9 cellular contexts compared by ENCODE assay signal in the genomic region with DNA sequence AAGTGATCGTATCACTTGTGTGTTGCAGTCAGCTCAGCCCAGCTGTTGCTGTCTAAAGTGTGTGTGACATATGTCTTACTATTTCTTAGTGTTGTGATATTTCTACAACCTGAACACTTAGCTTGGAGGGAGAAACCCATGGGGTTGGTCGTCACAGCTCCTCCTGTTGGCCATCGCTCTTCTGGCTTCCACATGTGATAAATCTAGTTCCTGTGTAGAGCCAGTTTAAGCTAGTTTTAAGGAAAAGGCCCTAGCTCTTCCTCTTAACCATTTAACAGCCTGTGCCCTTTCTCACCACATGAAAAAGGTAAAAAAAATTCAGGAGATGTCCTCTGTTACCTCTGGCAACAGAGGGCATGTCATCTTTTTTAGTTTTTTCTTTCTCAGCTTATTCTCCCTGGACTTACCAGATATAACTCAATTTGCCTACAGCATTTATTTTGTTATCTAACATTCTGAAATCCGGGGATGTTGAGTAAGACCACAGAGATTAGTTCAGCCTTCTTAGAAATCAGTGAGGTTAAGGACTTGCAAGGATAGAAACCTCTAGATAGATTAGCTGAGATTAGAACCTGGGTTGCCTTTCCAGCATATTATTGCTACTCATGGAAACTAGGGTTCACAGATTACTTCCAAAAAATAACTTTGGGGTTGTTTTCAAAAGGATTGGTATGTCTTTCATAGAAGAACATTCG.
DNase-seq lines count a peak whose midpoint lies in the region; ATAC-seq, FAIRE-seq and TF ChIP-seq lines count a peak whose summit lies in the region.
"Had no signal": no experiment of that assay in that cellular context is flagged by ENCODE, and none has a peak within 500 bp of the region (broad histone marks: within the 10 kb centered on the region; RNA-seq: fewer than 3 reads in every experiment).

No MANE protein-coding gene starts in this region.

- intact Hi-C loops in CD14-positive monocyte (cut with micrococcal nuclease) (no loop called here), sciatic nerve (cut with DNase I) (no loop called here), cardiac septum (cut with DNase I) (no loop called here)

- H3K27me3 Mint-ChIP-seq in CD14-positive monocyte (ENCODE audit: low read depth in 3 of 3) (peaks cover 0 to 2% (median 0%) of the 10 kb centered on the region in 3 donors), H9 (ENCODE audit: low read depth) (no peaks in the 10 kb centered on the region), T-cell (no peaks in the 10 kb centered on the region)
- H3K27me3 Mint-ChIP-seq: stimulated activated memory B cell treated with anti-CD40 and anti-IgM and Interleukin-4, amounts not matched to agents 10 μg/mL and 1 μg/mL and 100 μg/mL, for 72 hours had no signal

- FAIRE-seq in keratinocyte (lab: Jason Lieb, UNC), result no peak

- no peak overlapping the region for H3K56ac ChIP-seq in H9 (ENCODE audit: insufficient read length, low read depth, low read length)

- H2BK5ac ChIP-seq in H9 (ENCODE audit: insufficient read length, low read length), result no peak overlapping the region

- H3K9me3 Mint-ChIP-seq in CD14-positive monocyte, result no peaks in the 10 kb centered on the region
- no peaks in the 10 kb centered on the region for H3K9me3 Mint-ChIP-seq in H9
- H3K9me3 Mint-ChIP-seq in T-cell, result no peaks in the 10 kb centered on the region
- H3K9me3 Mint-ChIP-seq: stimulated activated memory B cell treated with anti-CD40 and anti-IgM and Interleukin-4, amounts not matched to agents 10 μg/mL and 1 μg/mL and 100 μg/mL, for 72 hours had no signal

- H4K8ac ChIP-seq in H9 (replicated peaks; ENCODE audit: insufficient read length, low read depth, low read length), result no peak overlapping the region

- H3K27ac Mint-ChIP-seq in CD14-positive monocyte, result no peak overlapping the region
- H3K27ac Mint-ChIP-seq in H9, result peak overlapping the region in 1 of 3 experiments; percentile 55; a peak in 2 of 7 replicates
- peak overlapping the region; percentile 3 to 27 for H3K27ac Mint-ChIP-seq in T-cell
- H3K27ac Mint-ChIP-seq: stimulated activated memory B cell treated with anti-CD40 and anti-IgM and Interleukin-4, amounts not matched to agents 10 μg/mL and 1 μg/mL and 100 μg/mL, for 72 hours had no signal

- H3K4me3 Mint-ChIP-seq in CD14-positive monocyte, result no peak overlapping the region
- H3K4me3 Mint-ChIP-seq in H9, result no peak overlapping the region
- H3K4me3 Mint-ChIP-seq in T-cell, result no peak overlapping the region
- H3K4me3 Mint-ChIP-seq: stimulated activated memory B cell treated with anti-CD40 and anti-IgM and Interleukin-4, amounts not matched to agents 10 μg/mL and 1 μg/mL and 100 μg/mL, for 72 hours had no signal

- H3K27ac ChIP-seq in H9 (ENCODE audit: insufficient read length, low read depth, low read length) (no peak overlapping the region), keratinocyte (ENCODE audit: control insufficient read depth, insufficient read depth, low read length) (no peak overlapping the region)

- H4K5ac ChIP-seq in H9 (ENCODE audit: insufficient read length, low read depth, low read length), result no peak overlapping the region

- H3K9me1 ChIP-seq in keratinocyte (ENCODE audit: control insufficient read depth, extremely low read depth, insufficient read depth, low read length), result no peaks in the 10 kb centered on the region

- POLR2A ChIA-PET in T-cell (lab: Charles Lee), result no interaction called here

- no CpG with 5 or more reads among the region's 5 CpGs for WGBS in H9 (ENCODE audit: extremely low coverage, insufficient read length, low lambda C conversion rate)

- H3K4me2 ChIP-seq in H9 (ENCODE audit: insufficient read depth, insufficient read length, low read length) (no peak overlapping the region), keratinocyte (ENCODE audit: control insufficient read depth, extremely low read depth, insufficient read depth, low read depth, low read length) (no peak overlapping the region)

- H3K9ac ChIP-seq in H9 (ENCODE audit: extremely low read depth, insufficient read length, low read length), result no peak overlapping the region
- no peak overlapping the region for H3K9ac ChIP-seq in keratinocyte (ENCODE audit: control insufficient read depth, extremely low read depth, insufficient read depth, low read length)

- ATAC-seq in T-cell (replicated peaks in 1 of 4) (peak in 3 of 4 experiments; percentile 23 to 53 (median 49)), sciatic nerve (no peak), GM18498 (IDR thresholded peaks at IDR 0.05; ENCODE audit: unreplicated experiment) (no peak)
- ATAC-seq: stimulated activated memory B cell treated with anti-CD40 and anti-IgM and Interleukin-4, amounts not matched to agents 10 μg/mL and 1 μg/mL and 100 μg/mL, for 72 hours had no signal

- no peak overlapping the region for H3K4me3 ChIP-seq in keratinocyte (ENCODE audit: control insufficient read depth in 2 of 3, extremely low read depth in 1 of 3, insufficient read depth in 2 of 3, low read depth in 1 of 3, low read length in 3 of 3)

- DNase-seq in CD14-positive monocyte (ENCODE audit: low spot score) (no peak), H9 (no peak), T-cell (peak in 8 of 34 experiments; percentile 2 to 24 (median 12)), keratinocyte (ENCODE audit: low read depth, low spot score) (no peak), sciatic nerve (ENCODE audit: low spot score) (no peak), cardiac septum (ENCODE audit: low spot score) (no peak), SW480 (ENCODE audit: low spot score) (no peak)

- H3K36me3 ChIP-seq in keratinocyte (ENCODE audit: control insufficient read depth in 2 of 2, extremely low read depth in 1 of 2, insufficient read depth in 2 of 2, low read length in 2 of 2), result peaks cover 18 to 23% of the 10 kb centered on the region in 2 experiments

- no peaks in the 10 kb centered on the region for H3K23me2 ChIP-seq in H9 (ENCODE audit: insufficient read length, low read depth, low read length, poor library complexity, severe bottlenecking)

- H2AK5ac ChIP-seq in H9 (ENCODE audit: insufficient read length, low read length), result no peak overlapping the region

- no peaks in the 10 kb centered on the region for H3K79me1 ChIP-seq in H9 (ENCODE audit: insufficient read depth, low read depth, low read length, poor library complexity, severe bottlenecking)

- dilution Hi-C loops in keratinocyte (cut with MboI; ENCODE audit: extremely low pct_ligation_motif_present, low sequenced_read_pairs), result no loop called here

- no peak overlapping the region for H2AFZ ChIP-seq in H9 (ENCODE audit: low read length)
- H2AFZ ChIP-seq in keratinocyte (ENCODE audit: control insufficient read depth, low read length), result no peak overlapping the region

- no peaks in the 10 kb centered on the region for H3K79me2 ChIP-seq in H9 (ENCODE audit: insufficient read depth, low read length)
- no peaks in the 10 kb centered on the region for H3K79me2 ChIP-seq in keratinocyte (ENCODE audit: control insufficient read depth, insufficient read depth, low read length)

- H3K27me3 ChIP-seq in H9 (ENCODE audit: insufficient read depth, low read length), result no peaks in the 10 kb centered on the region
- no peaks in the 10 kb centered on the region for H3K27me3 ChIP-seq in keratinocyte (ENCODE audit: control insufficient read depth, extremely low read depth, insufficient read depth, low read length)

- H2BK20ac ChIP-seq in H9 (ENCODE audit: low read depth, low read length, poor library complexity, severe bottlenecking), result no peak overlapping the region

- H3K18ac ChIP-seq in H9 (ENCODE audit: insufficient read length, low read depth, low read length), result no peak overlapping the region

- H3K4me1 ChIP-seq in H9 (ENCODE audit: insufficient read depth, low read length) (no peaks in the 10 kb centered on the region), keratinocyte (ENCODE audit: control insufficient read depth, extremely low read depth, insufficient read depth, low read length) (no peaks in the 10 kb centered on the region)

- CTCF ChIA-PET in T-cell (lab: Charles Lee), result interaction anchor here (0.5 to 1.4 kb wide), 6 partner anchors 13 to 582 kb away, joined by 3 to 7 read pairs (median 3); a partner anchor contains a TSS

- H4K20me1 ChIP-seq in H9 (ENCODE audit: control insufficient read depth, insufficient read depth, insufficient read length) (no peaks in the 10 kb centered on the region), keratinocyte (ENCODE audit: control insufficient read depth, extremely low read depth, insufficient read depth, low read length) (no peaks in the 10 kb centered on the region)

- H3K14ac ChIP-seq in H9 (ENCODE audit: insufficient read depth, low read length), result no peak overlapping the region

- H2BK120ac ChIP-seq in H9 (ENCODE audit: low read depth, low read length, poor library complexity, severe bottlenecking), result no peak overlapping the region

- H2BK15ac ChIP-seq in H9 (ENCODE audit: low read depth, low read length), result no peak overlapping the region

- H3K36me3 Mint-ChIP-seq in CD14-positive monocyte (peaks cover 80 to 94% of the 10 kb centered on the region in 2 donors), H9 (ENCODE audit: insufficient read depth in 1 of 3, low read depth in 3 of 3) (peaks cover 0 to 69% (median 30%) of the 10 kb centered on the region in 3 experiments; a peak in 6 of 7 replicates), T-cell (peaks cover 45% of the 10 kb centered on the region)

- H4K91ac ChIP-seq in H9 (ENCODE audit: insufficient read length, low read depth, low read length), result no peak overlapping the region

- H3K23ac ChIP-seq in H9 (ENCODE audit: insufficient read length, low read depth, low read length), result no peak overlapping the region

- H3K4me1 Mint-ChIP-seq in CD14-positive monocyte (peaks cover 4% of the 10 kb centered on the region), H9 (peaks cover 7 to 16% of the 10 kb centered on the region in 2 experiments), T-cell (peaks cover 4 to 8% (median 8%) of the 10 kb centered on the region in 3 donors)

- H3K9me3 ChIP-seq in H9 (ENCODE audit: control insufficient read depth, low read depth, low read length) (no peaks in the 10 kb centered on the region), keratinocyte (ENCODE audit: control insufficient read depth, low read depth, low read length) (no peaks in the 10 kb centered on the region)

- TF ChIP-seq CTCF in CD14-positive monocyte (IDR thresholded peaks at IDR 0.05) (peak; percentile 14), H9 (conservative IDR thresholded peaks at IDR 0.05) (peak; percentile 72), keratinocyte (optimal IDR thresholded peaks at IDR 0.05 in 1 of 3, IDR thresholded peaks at IDR 0.05 in 1 of 3, conservative IDR thresholded peaks at IDR 0.05 in 1 of 3; ENCODE audit: extremely low read depth in 1 of 3, insufficient read depth in 2 of 3, low read length in 3 of 3) (peak in 2 of 3 experiments; percentile 12 to 25)

- H2BK12ac ChIP-seq in H9 (ENCODE audit: insufficient read length, low read depth, low read length), result no peak overlapping the region

- no peak overlapping the region for H3K4ac ChIP-seq in H9 (ENCODE audit: low read depth, low read length)

- no peak overlapping the region for H3T11ph ChIP-seq in H9 (ENCODE audit: low read length)

Comparison
In these comparisons a context has a peak if more than half of its experiments do, and no peak if none do; other contexts are left out.
1. H3K27ac Mint-ChIP-seq: peak in T-cell (2 of 2); none in CD14-positive monocyte (0 of 7).
2. CTCF ChIP-seq: peak in every context shown above with its lines; median percentile 72 in H9; 18 in keratinocyte; 14 in CD14-positive monocyte.
3. ATAC-seq: peak in T-cell (3 of 4); none in sciatic nerve (single experiment) and GM18498 (single experiment).